11 cellular contexts compared by ENCODE assay signal in genomic region chr4:162535121-162535520, GRCh38.
"Had no signal": no experiment of that assay in that cellular context is flagged by ENCODE, and none has a peak within 500 bp of the region (broad histone marks: within the 10 kb centered on the region; RNA-seq: fewer than 3 reads in every experiment).

No MANE protein-coding gene starts in this region.

- H3K9me3 ChIP-seq: colonic mucosa, gastroesophageal sphincter, right atrium auricular region, tibial artery had no signal

- H3K27me3 ChIP-seq: colonic mucosa, gastroesophageal sphincter, right atrium auricular region, tibial artery had no signal

- H3K4me1 Mint-ChIP-seq: activated T-helper 17 cell treated with anti-CD3 and anti-CD28 coated beads, Interleukin-2, amount 50 U/mL, for 72 hours had no signal

- DNase-seq: activated CD4-positive, alpha-beta T cell treated with anti-CD3 and anti-CD28 coated beads, Interleukin-2, amount 50 U/mL, for 1 hour; activated naive CD4-positive, alpha-beta T cell treated with anti-CD3 and anti-CD28 coated beads for 36 hours; activated T-cell treated with anti-CD3 and anti-CD28 coated beads for 4 hours; colonic mucosa; left ventricle myocardium superior; tibial artery had no signal

- H3K27ac Mint-ChIP-seq: activated naive CD4-positive, alpha-beta T cell treated with anti-CD3 and anti-CD28 coated beads for 36 hours; activated T-helper 17 cell treated with anti-CD3 and anti-CD28 coated beads, Interleukin-2, amount 50 U/mL, for 72 hours; T-helper 2 cell treated with Interferon-gamma antibody and Interleukin-4, amounts not matched to agents 5 μg/mL and 100 μg/mL, for 36 hours had no signal

- H3K9me3 Mint-ChIP-seq: T-helper 2 cell treated with Interferon-gamma antibody and Interleukin-4, amounts not matched to agents 5 μg/mL and 100 μg/mL, for 36 hours had no signal

- H3K36me3 ChIP-seq: colonic mucosa, gastroesophageal sphincter, right atrium auricular region, tibial artery had no signal

- H3K4me1 ChIP-seq: colonic mucosa, gastroesophageal sphincter, right atrium auricular region, tibial artery had no signal

- H3K27ac ChIP-seq: colonic mucosa, gastroesophageal sphincter, right atrium auricular region, skin epidermis, tibial artery had no signal

- H3K4me3 ChIP-seq: colonic mucosa, gastroesophageal sphincter, right atrium auricular region, skin epidermis, tibial artery had no signal

- H3K4me3 Mint-ChIP-seq: activated naive CD4-positive, alpha-beta T cell treated with anti-CD3 and anti-CD28 coated beads for 36 hours; activated T-helper 17 cell treated with anti-CD3 and anti-CD28 coated beads, Interleukin-2, amount 50 U/mL, for 72 hours; T-helper 2 cell treated with Interferon-gamma antibody and Interleukin-4, amounts not matched to agents 5 μg/mL and 100 μg/mL, for 36 hours had no signal

- H3K27me3 Mint-ChIP-seq: activated T-helper 17 cell treated with anti-CD3 and anti-CD28 coated beads, Interleukin-2, amount 50 U/mL, for 72 hours had no signal

- ATAC-seq: activated T-helper 17 cell treated with anti-CD3 and anti-CD28 coated beads, Interleukin-2, amount 50 U/mL, for 72 hours; gastroesophageal sphincter; left ventricle myocardium superior had no signal
